8 cellular contexts compared by ENCODE assay signal in genomic region chr9:133347985-133348762, GRCh38. TPM values are rescaled to one million over a fixed set of nuclear protein-coding genes. Genes with fewer than 3 reads are reported as not detected.
DNase-seq lines count a peak whose midpoint lies in the region; ATAC-seq and TF ChIP-seq lines count a peak whose summit lies in the region.

Gene MED22, minus strand, starts transcription at chr9:133348131. Its CDS starts 1,469 bp downstream, at chr9:133346662.
Gene RPL7A, plus strand, starts transcription at chr9:133348218. Its CDS starts 26 bp downstream, at chr9:133348244.

- ATAC-seq in GM21526 (IDR thresholded peaks at IDR 0.05; ENCODE audit: low FRiP score, unreplicated experiment) = peak; percentile 59
- peak; percentile 71 for ATAC-seq in PC-3

- H3K27ac Mint-ChIP-seq in Calu3 (ENCODE audit: unreplicated experiment) = peak within 1 kb of the TSS; percentile 92

- DNase-seq in Calu3 (peak; percentile 81), PC-3 (peak; percentile 91), activated T-cell treated with anti-CD3 and anti-CD28 coated beads for 48 hours (ENCODE audit: low read depth) (peak; percentile 87), epithelial cell of proximal tubule (ENCODE audit: low read depth) (peak; percentile 73)
- peak; percentile 97 for DNase-seq in Jurkat, Clone E6-1 (ENCODE audit: low read depth, low spot score)
- peak; percentile 80 to 87 for DNase-seq in stimulated activated CD8-positive, alpha-beta memory T cell treated with anti-CD3 and anti-CD28 coated beads, Interleukin-4, amount 100 ng/mL, for 4 hours (ENCODE audit: low read depth in 2 of 2, low spot score in 1 of 2)

- peak within 1 kb of the TSS; percentile 73 for H3K27ac ChIP-seq in PC-3 (ENCODE audit: low read length)
- H3K27ac ChIP-seq in mucosa of rectum (ENCODE audit: low read depth in 2 of 2, low read length in 2 of 2) = peak within 1 kb of the TSS; percentile 86 to 88

- peaks cover 13% of the 10 kb centered on the region for H3K4me1 ChIP-seq in PC-3 (ENCODE audit: insufficient read depth, low read length)
- peaks cover 18 to 20% of the 10 kb centered on the region in 2 donors for H3K4me1 ChIP-seq in mucosa of rectum (ENCODE audit: control insufficient read depth in 2 of 2, insufficient read depth in 2 of 2, low read length in 2 of 2)

- peaks cover 24% of the 10 kb centered on the region for H4K20me1 ChIP-seq in PC-3 (ENCODE audit: low read length)

- H3K4me2 ChIP-seq in PC-3 (ENCODE audit: low read length) = peak within 1 kb of the TSS; percentile 93

- H3K9me3 Mint-ChIP-seq in Calu3 (ENCODE audit: low read depth, unreplicated experiment) = no peaks in the 10 kb centered on the region

- peaks cover 10% of the 10 kb centered on the region for H3K4me1 Mint-ChIP-seq in Calu3 (ENCODE audit: low read depth, unreplicated experiment)

- H3K9me3 ChIP-seq in PC-3 (ENCODE audit: low read length) (no peaks in the 10 kb centered on the region), mucosa of rectum (ENCODE audit: control insufficient read depth in 2 of 2, low read length in 2 of 2) (no peaks in the 10 kb centered on the region)

- TF ChIP-seq CTCF in Calu3 (IDR thresholded peaks at IDR 0.05; ENCODE audit: unreplicated experiment) (no peak), PC-3 (conservative IDR thresholded peaks at IDR 0.05; ENCODE audit: low read depth, low read length) (no peak), epithelial cell of proximal tubule (conservative IDR thresholded peaks at IDR 0.05; ENCODE audit: low read depth, low read length) (no peak)

- H3F3A ChIP-seq in PC-3 (ENCODE audit: low read length, unreplicated experiment) = peaks cover 7% of the 10 kb centered on the region

- peak within 1 kb of the TSS; percentile 63 for H2AFZ ChIP-seq in PC-3 (ENCODE audit: low read length)

- H3K4me3 Mint-ChIP-seq in Calu3 (ENCODE audit: low read depth, unreplicated experiment) = peak within 1 kb of the TSS; percentile 82

- POLR2A ChIA-PET in PC-3 (lab: Charles Lee; ENCODE audit: unreplicated experiment) = no interaction called here

- H3K79me2 ChIP-seq in PC-3 (ENCODE audit: low read length) = peaks cover 48% of the 10 kb centered on the region

- H3K36me3 ChIP-seq in PC-3 (ENCODE audit: low read depth, low read length) (peaks cover 41% of the 10 kb centered on the region), mucosa of rectum (ENCODE audit: control insufficient read depth in 2 of 2, insufficient read depth in 2 of 2, low read length in 2 of 2) (peaks cover 61 to 67% of the 10 kb centered on the region in 2 donors)

- H3K27me3 Mint-ChIP-seq in Calu3 (ENCODE audit: unreplicated experiment) = no peaks in the 10 kb centered on the region

- CTCF ChIA-PET in Calu3 (lab: Charles Lee) = interaction anchor here (0.7 to 1.0 kb wide), 2 partner anchors 155 to 162 kb away, joined by 3 read pairs; no protein-coding TSS in a partner anchor
- CTCF ChIA-PET in PC-3 (lab: Charles Lee) = no interaction called here

- BruUV-seq in Calu3 (replicated peaks; lab: Mats Ljungman, UMichigan) (no TSS peak), PC-3 (replicated peaks; lab: Mats Ljungman, UMichigan) (no TSS peak)

- peak within 1 kb of the TSS; percentile 98 for H3K4me3 ChIP-seq in Jurkat, Clone E6-1 (ENCODE audit: low read length)
- peak within 1 kb of the TSS; percentile 100 for H3K4me3 ChIP-seq in PC-3 (ENCODE audit: low read length)
- H3K4me3 ChIP-seq in epithelial cell of proximal tubule (ENCODE audit: low read depth, low read length) = peak within 1 kb of the TSS; percentile 90
- H3K4me3 ChIP-seq in mucosa of rectum (ENCODE audit: low read length in 2 of 2) = peak within 1 kb of the TSS; percentile 89 to 95

- peak within 1 kb of the TSS; percentile 100 for H3K9ac ChIP-seq in PC-3 (ENCODE audit: low read length)
- peak within 1 kb of the TSS; percentile 84 to 98 for H3K9ac ChIP-seq in mucosa of rectum (ENCODE audit: low read depth in 1 of 2, low read length in 2 of 2)

- peaks cover 59% of the 10 kb centered on the region for H3K36me3 Mint-ChIP-seq in Calu3 (ENCODE audit: insufficient read depth, unreplicated experiment)

- H3K9me2 ChIP-seq in PC-3 (replicated peaks; ENCODE audit: low read length) = no peaks in the 10 kb centered on the region

- intact Hi-C loops in Calu3 (cut with micrococcal nuclease; ENCODE audit: unreplicated experiment) = loop anchor here (10.0 kb wide), 1 partner anchor 57 kb away; no protein-coding TSS in a partner anchor
- intact Hi-C loops in PC-3 (cut with micrococcal nuclease) = no loop called here

- H3K27me3 ChIP-seq in PC-3 (ENCODE audit: low read length) (no peaks in the 10 kb centered on the region), mucosa of rectum (ENCODE audit: control insufficient read depth in 2 of 2, insufficient read depth in 2 of 2, low read length in 2 of 2) (no peaks in the 10 kb centered on the region)

RNA-seq across cellular contexts. Expression of gene MED22, which starts in this region (rescaled TPM):
- total RNA-seq in Calu3 (2022) = 24.4 and 27.6 TPM in 2 replicates
- polyA plus RNA-seq in Jurkat, Clone E6-1 (2012; ENCODE audit: insufficient read depth, insufficient read length) = 35.3 TPM
- total RNA-seq in PC-3 (2014; rRNA removed) = 20.5 and 24.5 TPM in 2 replicates
- 18.4 and 30.0 TPM in 2 replicates for total RNA-seq in epithelial cell of proximal tubule

RNA-seq across cellular contexts. Expression of gene RPL7A, which starts in this region (rescaled TPM):
- 835 and 904 TPM in 2 replicates for total RNA-seq in Calu3 (2022)
- 3,453 TPM for polyA plus RNA-seq in Jurkat, Clone E6-1 (2012; ENCODE audit: insufficient read depth, insufficient read length)
- 998 and 1,156 TPM in 2 replicates for total RNA-seq in PC-3 (2014; rRNA removed)
- total RNA-seq in epithelial cell of proximal tubule = 2,685 and 3,393 TPM in 2 replicates

Comparison
In these comparisons a context has a peak if more than half of its experiments do, and no peak if none do; other contexts are left out.
1. Peak in every context shown above with its lines: DNase-seq, ATAC-seq, H3K4me3 ChIP-seq and H3K27ac ChIP-seq.